In the genomic region with DNA sequence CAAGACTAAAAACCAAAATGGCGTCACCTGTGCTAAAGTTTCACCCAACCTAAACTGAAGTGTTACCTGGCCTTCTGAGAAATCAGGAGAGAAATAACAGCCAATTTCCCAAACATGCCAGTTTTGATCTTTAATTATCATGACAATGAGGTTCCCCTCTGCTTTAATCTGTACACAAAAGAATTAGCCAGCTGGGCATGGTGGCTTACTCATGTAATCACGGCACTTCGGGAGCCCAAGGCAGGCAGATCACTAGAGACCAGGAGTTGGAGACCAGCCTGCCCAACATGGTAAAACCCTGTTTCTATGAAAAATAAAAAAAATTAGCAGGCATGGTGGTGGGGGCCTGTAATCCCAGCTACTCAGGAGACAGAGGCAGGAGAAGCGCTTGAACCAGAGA, we compare ENCODE assay signal across 10 cellular contexts. TPM values are rescaled to one million over a fixed set of nuclear protein-coding genes. Genes with fewer than 3 reads are reported as not detected.
"Had no signal": no experiment of that assay in that cellular context is flagged by ENCODE, and none has a peak within 500 bp of the region (broad histone marks: within the 10 kb centered on the region; RNA-seq: fewer than 3 reads in every experiment).

No MANE protein-coding gene starts in this region.

- H3K9me3 ChIP-seq: HAP-1 had no signal

- H3K9me3 Mint-ChIP-seq: HFFc6 had no signal

- H3K4me3 Mint-ChIP-seq: HFFc6 had no signal

- H3K4me3 ChIP-seq: HAP-1, K562 had no signal

- H3K36me3 ChIP-seq: HAP-1 had no signal

- FAIRE-seq: H54, HTR-8/SVneo, K562 had no signal

- ATAC-seq: HCT116, K562 had no signal

- DNase-seq: GOT3, HFFc6, IMR-90, KG1 had no signal

- H3K27ac Mint-ChIP-seq: HFFc6 had no signal

- H3K4me1 ChIP-seq: HAP-1 had no signal

RNA-seq across cellular contexts. Expression of a gene that starts 4.9 kb away (rescaled TPM):
- total RNA-seq: HFFc6, IMR-90, K562 had no signal
- polyA plus RNA-seq: IMR-90, K562 had no signal

RNA-seq across cellular contexts. Expression of a gene that starts 15.2 kb away (rescaled TPM):
- total RNA-seq: K562 had no signal

RNA-seq across cellular contexts. Expression of a gene that starts 16.9 kb away (rescaled TPM):
- total RNA-seq: K562 had no signal

RNA-seq across cellular contexts. Expression of a gene that starts 37.8 kb away (rescaled TPM):
- total RNA-seq: HFFc6, K562 had no signal
- polyA plus RNA-seq: K562 had no signal

RNA-seq across cellular contexts. Expression of a gene that starts 58.5 kb away (rescaled TPM):
- total RNA-seq: HFFc6, HT-29, IMR-90, K562 had no signal
- polyA plus RNA-seq: IMR-90, K562 had no signal
